In genomic region chr9:9901624-9902023, GRCh38 we compare ENCODE assay signal across 25 cellular contexts.
DNase-seq lines count a peak whose midpoint lies in the region; ATAC-seq and TF ChIP-seq lines count a peak whose summit lies in the region.
"Had no signal": no experiment of that assay in that cellular context is flagged by ENCODE, and none has a peak within 500 bp of the region (broad histone marks: within the 10 kb centered on the region; RNA-seq: fewer than 3 reads in every experiment).

No MANE protein-coding gene starts in this region.

- peak overlapping the region in 10 of 11 experiments; percentile 6 to 60 (median 50); a peak in 15 of 22 replicates for H3K4me2 ChIP-seq in BLaER1 treated with 17β-estradiol and CSF1 and Interleukin-3, amounts not matched to agents 10 nM and 100 nM
- H3K4me2 ChIP-seq in OCI-LY1 (ENCODE audit: low read length): peak overlapping the region; percentile 61
- H3K4me2 ChIP-seq: SK-N-SH had no signal

- no peaks in the 10 kb centered on the region for H4K20me1 ChIP-seq in BLaER1 treated with 17β-estradiol and CSF1 and Interleukin-3, amounts not matched to agents 10 nM and 100 nM
- no peaks in the 10 kb centered on the region for H4K20me1 ChIP-seq in OCI-LY1 (ENCODE audit: insufficient read depth, low read length)

- no peaks in the 10 kb centered on the region for H3K9me2 ChIP-seq in OCI-LY1 (ENCODE audit: low read depth, low read length)
- H3K9me2 ChIP-seq: SK-N-SH had no signal

- H3K9ac ChIP-seq in BLaER1 treated with 17β-estradiol and CSF1 and Interleukin-3, amounts not matched to agents 10 nM and 100 nM: no peak overlapping the region
- H3K9ac ChIP-seq in OCI-LY1 (ENCODE audit: low read length): peak overlapping the region; percentile 33; the same call in 1 of the 2 replicates
- H3K9ac ChIP-seq: SK-N-SH had no signal

- no peaks in the 10 kb centered on the region for H3K36me3 ChIP-seq in BLaER1 treated with 17β-estradiol and CSF1 and Interleukin-3, amounts not matched to agents 10 nM and 100 nM
- H3K36me3 ChIP-seq in OCI-LY1 (ENCODE audit: insufficient read depth, low read length): no peaks in the 10 kb centered on the region
- H3K36me3 ChIP-seq: BE2C, MG63 had no signal

- H3K27ac ChIP-seq in BLaER1 treated with 17β-estradiol and CSF1 and Interleukin-3, amounts not matched to agents 10 nM and 100 nM: no peak overlapping the region
- H3K27ac ChIP-seq in OCI-LY1 (ENCODE audit: low read depth, low read length, poor library complexity, severe bottlenecking): peak overlapping the region; percentile 72

- peaks cover 7 to 35% (median 21%) of the 10 kb centered on the region in 10 experiments; a peak in 15 of 20 replicates for H3K4me1 ChIP-seq in BLaER1 treated with 17β-estradiol and CSF1 and Interleukin-3, amounts not matched to agents 10 nM and 100 nM
- peaks cover 34% of the 10 kb centered on the region for H3K4me1 ChIP-seq in OCI-LY1 (ENCODE audit: insufficient read depth, low read length, severe bottlenecking)
- H3K4me1 ChIP-seq: BE2C had no signal

- no peaks in the 10 kb centered on the region for H3K79me2 ChIP-seq in OCI-LY1 (ENCODE audit: insufficient read depth, low read length)

- DNase-seq in NCI-H2081 (lab: John Stamatoyannopoulos, UW): no peak
- DNase-seq in NCI-H748 treated with DMSO at 0.1 percent for 48 hours (lab: John Stamatoyannopoulos, UW): no peak
- DNase-seq: 8988T; ACHN; BE2C; CD4-positive, CD25-positive, alpha-beta regulatory T cell; DMS153; DND-41; KBM-7; MG63; NCI-H1417; NCI-H1694 treated with DMSO at 0.1 percent for 48 hours; NCI-H2081 treated with DMSO at 0.1 percent for 48 hours; NCI-H2171; NCI-H345; NCI-H510A treated with DMSO at 0.1 percent for 48 hours; SK-N-SH; SW 1271; T-helper 9 cell had no signal

- H3K9me3 ChIP-seq in BLaER1 treated with 17β-estradiol and CSF1 and Interleukin-3, amounts not matched to agents 10 nM and 100 nM (replicated peaks in 1 of 11): no peaks in the 10 kb centered on the region
- no peaks in the 10 kb centered on the region for H3K9me3 ChIP-seq in OCI-LY1 (ENCODE audit: low read length)
- H3K9me3 ChIP-seq: BE2C, MG63, SK-N-SH had no signal

- no peak for TF ChIP-seq CTCF in OCI-LY1 (IDR thresholded peaks at IDR 0.05; ENCODE audit: low read length)

- no peak overlapping the region for H3K4me3 ChIP-seq in BLaER1 treated with 17β-estradiol and CSF1 and Interleukin-3, amounts not matched to agents 10 nM and 100 nM
- H3K4me3 ChIP-seq in OCI-LY1 (ENCODE audit: low read depth, low read length, poor library complexity, severe bottlenecking): peak overlapping the region; percentile 41
- H3K4me3 ChIP-seq: MG63 had no signal

- peak; percentile 52 for ATAC-seq in GM18868 (IDR thresholded peaks at IDR 0.05; ENCODE audit: unreplicated experiment)
- ATAC-seq in HG02588 (IDR thresholded peaks at IDR 0.05; ENCODE audit: unreplicated experiment): peak; percentile 43
- ATAC-seq in GM19455 (IDR thresholded peaks at IDR 0.05; ENCODE audit: unreplicated experiment): no peak
- no peak for ATAC-seq in HG03280 (IDR thresholded peaks at IDR 0.05; ENCODE audit: unreplicated experiment)

- peak overlapping the region; percentile 92 for H2AFZ ChIP-seq in OCI-LY1 (ENCODE audit: low read length)

- no peaks in the 10 kb centered on the region for H3K27me3 ChIP-seq in BLaER1 treated with 17β-estradiol and CSF1 and Interleukin-3, amounts not matched to agents 10 nM and 100 nM
- no peaks in the 10 kb centered on the region for H3K27me3 ChIP-seq in OCI-LY1 (ENCODE audit: insufficient read depth, low read length)
- H3K27me3 ChIP-seq: BE2C, MG63 had no signal

- H3F3A ChIP-seq in OCI-LY1 (ENCODE audit: insufficient read depth, low read length): no peaks in the 10 kb centered on the region

Comparison
In these comparisons a context has a peak if more than half of its experiments do, and no peak if none do; other contexts are left out.
1. ATAC-seq: peak in GM18868 (single experiment) and HG02588 (single experiment); none in GM19455 (single experiment) and HG03280 (single experiment).